Comparison of ENCODE assay signal across 9 cellular contexts in the genomic region with DNA sequence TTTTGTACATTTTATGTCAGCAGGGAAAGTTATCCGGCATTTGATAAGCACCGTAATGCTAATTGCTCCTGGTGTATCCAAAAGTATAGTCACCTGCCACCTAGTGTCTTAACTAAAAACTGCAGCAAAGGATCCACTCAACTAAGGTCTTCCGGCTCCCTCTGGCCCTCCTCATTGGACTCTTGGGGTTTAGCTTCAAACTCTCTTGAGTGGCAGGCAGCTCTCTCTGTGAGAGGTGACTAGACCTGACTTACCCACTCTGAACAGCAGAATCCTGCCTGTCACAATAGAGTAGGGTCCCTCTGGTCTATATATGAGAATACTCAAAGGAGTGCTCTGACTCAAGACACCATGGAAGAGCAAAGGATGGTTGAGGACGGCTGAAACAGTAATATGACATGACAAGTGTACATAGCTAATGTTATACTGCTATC.
A peak's percentile ranks its signal among the peaks of the same experiment; 100 is the strongest.
DNase-seq lines count a peak whose midpoint lies in the region; TF ChIP-seq lines count a peak whose summit lies in the region.
"Had no signal": no experiment of that assay in that cellular context is flagged by ENCODE, and none has a peak within 500 bp of the region (broad histone marks: within the 10 kb centered on the region; RNA-seq: fewer than 3 reads in every experiment).

No MANE protein-coding gene starts in this region.

- in situ Hi-C loops in astrocyte of the cerebellum (cut with HindIII; ENCODE audit: low sequenced_read_pairs): loop anchor here (5.0 kb wide), 2 partner anchors 260 to 645 kb away; no protein-coding TSS in a partner anchor

- no peaks in the 10 kb centered on the region for H3K9me3 ChIP-seq in hepatocyte (ENCODE audit: low read depth)
- H3K9me3 ChIP-seq: BLaER1 treated with 17β-estradiol and CSF1 and Interleukin-3, amounts not matched to agents 10 nM and 100 nM had no signal

- H3K9me2 ChIP-seq in hepatocyte (replicated peaks; ENCODE audit: insufficient read depth): no peaks in the 10 kb centered on the region

- no peak overlapping the region for H3K4me3 ChIP-seq in HFF-Myc (replicated peaks; ENCODE audit: low read depth, low read length)
- H3K4me3 ChIP-seq in astrocyte of the cerebellum (ENCODE audit: low read depth, low read length): no peak overlapping the region
- no peak overlapping the region for H3K4me3 ChIP-seq in hepatocyte
- H3K4me3 ChIP-seq: BLaER1 treated with 17β-estradiol and CSF1 and Interleukin-3, amounts not matched to agents 10 nM and 100 nM had no signal

- H3K4me1 ChIP-seq in hepatocyte (ENCODE audit: insufficient read depth): no peaks in the 10 kb centered on the region

- no peaks in the 10 kb centered on the region for H4K20me1 ChIP-seq in hepatocyte (ENCODE audit: insufficient read depth, poor library complexity, severe bottlenecking)
- H4K20me1 ChIP-seq: BLaER1 treated with 17β-estradiol and CSF1 and Interleukin-3, amounts not matched to agents 10 nM and 100 nM had no signal

- no peak overlapping the region for H2AFZ ChIP-seq in hepatocyte

- peak overlapping the region; percentile 20 for H3K4me2 ChIP-seq in hepatocyte
- H3K4me2 ChIP-seq: BLaER1 treated with 17β-estradiol and CSF1 and Interleukin-3, amounts not matched to agents 10 nM and 100 nM had no signal

- H3K27me3 ChIP-seq in hepatocyte: peaks cover 3% of the 10 kb centered on the region
- H3K27me3 ChIP-seq: BLaER1 treated with 17β-estradiol and CSF1 and Interleukin-3, amounts not matched to agents 10 nM and 100 nM had no signal

- 29% methylated on average over 4 of the region's 4 CpGs for WGBS in hepatocyte (ENCODE audit: low lambda C conversion rate, missing lambda C conversion rate)

- H3K79me2 ChIP-seq in hepatocyte: no peaks in the 10 kb centered on the region

- H3K27ac ChIP-seq in hepatocyte: no peak overlapping the region
- H3K27ac ChIP-seq: BLaER1 treated with 17β-estradiol and CSF1 and Interleukin-3, amounts not matched to agents 10 nM and 100 nM had no signal

- no peaks in the 10 kb centered on the region for H3K36me3 ChIP-seq in hepatocyte (replicated peaks; ENCODE audit: insufficient read depth, low read depth)
- H3K36me3 ChIP-seq: BLaER1 treated with 17β-estradiol and CSF1 and Interleukin-3, amounts not matched to agents 10 nM and 100 nM had no signal

- DNase-seq in NCI-H2081 (lab: John Stamatoyannopoulos, UW): peak; percentile 64 to 73
- DNase-seq in NCI-H2081 treated with DMSO at 0.1 percent for 48 hours (lab: John Stamatoyannopoulos, UW): no peak
- peak; percentile 57 for DNase-seq in HFF-Myc (ENCODE audit: extremely low read depth, low read depth)
- peak; percentile 42 for DNase-seq in NCI-H1048 (lab: John Stamatoyannopoulos, UW)
- DNase-seq in SKM-1 (lab: John Stamatoyannopoulos, UW; ENCODE audit: unreplicated experiment): peak; percentile 35
- peak; percentile 66 for DNase-seq in astrocyte of the cerebellum (ENCODE audit: low read depth)
- peak; percentile 84 for DNase-seq in hepatocyte (ENCODE audit: low spot score)
- peak; percentile 17 to 21 for DNase-seq in stimulated activated CD4-positive, alpha-beta T cell treated with anti-CD3 and anti-CD28 coated beads, Interleukin-12 subunit alpha, Interleukin-12 subunit beta, amount 100 ng/mL, for 24 hours (ENCODE audit: low read depth in 2 of 2)

- TF ChIP-seq CTCF in HFF-Myc (IDR thresholded peaks at IDR 0.05; ENCODE audit: low read depth, low read length, missing control alignments): peak; percentile 78
- peak; percentile 78 for TF ChIP-seq CTCF in astrocyte of the cerebellum (IDR thresholded peaks at IDR 0.05; ENCODE audit: low read depth, low read length, missing control alignments)
- peak; percentile 83 for TF ChIP-seq CTCF in hepatocyte (IDR thresholded peaks at IDR 0.05; ENCODE audit: poor library complexity)
